9 cellular contexts compared by ENCODE assay signal in the genomic region with DNA sequence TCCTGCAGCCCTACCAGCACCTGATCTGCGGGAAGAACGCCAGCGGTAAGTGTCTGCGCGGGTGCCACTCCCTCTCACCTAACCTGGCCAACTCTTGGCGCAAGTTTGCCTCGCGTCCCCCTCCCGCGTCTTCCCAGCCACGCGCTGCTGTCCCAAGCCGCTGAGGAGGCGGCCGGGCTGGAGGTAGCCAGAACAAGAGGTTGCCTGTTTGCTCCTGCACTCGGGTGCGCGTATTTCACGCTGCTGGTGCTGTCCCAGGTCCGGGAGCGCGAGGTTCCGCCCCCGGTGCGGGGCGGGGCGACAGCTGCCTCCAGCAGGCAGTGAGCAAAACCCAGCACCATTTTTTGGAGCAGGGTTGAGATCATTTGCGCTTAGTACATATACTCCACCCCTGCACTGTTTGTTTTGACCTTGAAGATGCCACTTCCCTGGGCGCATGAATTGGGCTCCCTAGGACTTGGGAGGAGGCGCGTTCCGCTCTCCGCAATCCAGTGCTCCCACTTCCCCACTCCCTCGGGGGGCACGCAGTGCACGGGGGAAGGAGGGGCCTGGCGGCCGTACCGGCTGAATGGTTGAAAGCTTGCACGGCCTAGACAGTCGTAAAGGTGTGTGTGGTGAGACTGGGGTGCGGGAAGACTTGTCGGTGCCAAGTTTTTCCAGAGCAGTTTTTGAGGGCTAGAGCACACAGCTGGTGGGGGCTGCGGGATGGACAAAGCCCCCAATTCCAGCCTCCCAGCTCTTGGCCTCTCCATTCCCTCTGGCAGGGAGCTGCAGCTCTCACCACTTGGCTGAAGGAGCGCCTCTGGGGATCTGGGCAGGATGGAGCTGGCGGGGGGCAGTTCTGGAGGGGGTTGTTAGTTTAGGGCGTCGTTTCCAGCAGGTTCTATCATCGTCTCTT.
A peak's percentile ranks its signal among the peaks of the same experiment; 100 is the strongest.
DNase-seq lines count a peak whose midpoint lies in the region; ATAC-seq, FAIRE-seq and TF ChIP-seq lines count a peak whose summit lies in the region.
"Had no signal": no experiment of that assay in that cellular context is flagged by ENCODE, and none has a peak within 500 bp of the region (broad histone marks: within the 10 kb centered on the region; RNA-seq: fewer than 3 reads in every experiment).

No MANE protein-coding gene starts in this region.

- no peaks in the 10 kb centered on the region for H3K9me3 ChIP-seq in kidney (ENCODE audit: control insufficient read depth in 1 of 2, low read length in 2 of 2)

- H3K27ac ChIP-seq in kidney (ENCODE audit: low read depth in 2 of 2, low read length in 2 of 2) = peak overlapping the region in 1 of 2 donors; percentile 37

- ATAC-seq in HG02678 (IDR thresholded peaks at IDR 0.05; ENCODE audit: unreplicated experiment) (no peak), GM19023 (IDR thresholded peaks at IDR 0.05; ENCODE audit: unreplicated experiment) (no peak), HG02763 (IDR thresholded peaks at IDR 0.05; ENCODE audit: unreplicated experiment) (no peak)

- intact Hi-C loops in kidney (cut with DNase I) = no loop called here

- H3K9ac ChIP-seq in kidney (ENCODE audit: low read length in 2 of 2) = peak overlapping the region; percentile 41 to 67

- FAIRE-seq in kidney (lab: Jason Lieb, UNC) = no peak
- FAIRE-seq: TTC549 had no signal

- no peak for TF ChIP-seq CTCF in kidney (IDR thresholded peaks at IDR 0.05; ENCODE audit: borderline replicate concordance, extremely low read depth, insufficient read depth)

- peaks cover 0 to 16% of the 10 kb centered on the region in 2 donors for H3K4me1 ChIP-seq in kidney (ENCODE audit: control insufficient read depth in 1 of 2, insufficient read depth in 1 of 2, low read depth in 1 of 2, low read length in 2 of 2)

- H3K4me3 ChIP-seq in kidney (ENCODE audit: low read length in 2 of 2) = peak overlapping the region; percentile 61 to 62

- no peaks in the 10 kb centered on the region for H3K36me3 ChIP-seq in kidney (ENCODE audit: control insufficient read depth in 1 of 2, insufficient read depth in 2 of 2, low read length in 2 of 2)

- DNase-seq in HT1080 (ENCODE audit: low read depth) = peak; percentile 73
- peak; percentile 67 for DNase-seq in T-helper 9 cell
- DNase-seq in astrocyte of the hippocampus (ENCODE audit: low read depth, low spot score) = peak; percentile 79
- peak; percentile 74 for DNase-seq in kidney
- DNase-seq in stimulated activated CD4-positive, alpha-beta T cell treated with anti-CD3 and anti-CD28 coated beads, Interleukin-2, amount 100 ng/mL, for 48 hours = peak; percentile 69 to 72
